ENCODE assay signal across 16 cellular contexts in the genomic region with DNA sequence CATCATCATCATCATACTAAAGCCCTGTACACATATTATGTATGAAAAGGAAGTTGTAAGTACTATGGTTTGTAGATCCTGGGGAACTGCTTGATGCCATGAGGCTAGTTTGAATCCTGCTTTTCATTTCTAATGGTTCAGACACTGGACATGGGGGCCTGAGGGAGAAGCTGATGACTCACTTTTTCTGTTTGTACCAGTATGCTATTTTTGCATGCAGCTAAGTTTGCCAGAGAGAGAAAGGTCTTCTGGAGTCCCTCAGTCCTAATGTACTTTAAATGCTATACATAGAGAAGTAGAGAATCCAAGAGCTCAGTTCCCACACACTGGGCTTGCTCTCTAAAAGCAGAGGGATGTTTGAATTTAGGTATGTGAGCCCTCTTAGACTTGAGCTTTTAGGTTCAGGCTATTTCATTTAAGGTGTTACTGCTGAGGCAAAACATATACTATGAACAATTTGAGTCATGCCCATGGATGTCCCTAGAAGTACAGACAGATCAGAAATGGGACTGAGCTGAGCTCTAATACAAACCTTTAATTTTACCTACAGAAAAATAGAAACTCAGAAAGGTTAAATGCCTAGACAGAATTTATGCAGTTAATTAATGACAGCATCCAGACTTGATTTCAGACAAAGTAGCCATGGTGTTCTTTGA. TPM values are rescaled to one million over a fixed set of nuclear protein-coding genes. Genes with fewer than 3 reads are reported as not detected.
DNase-seq lines count a peak whose midpoint lies in the region; ATAC-seq, FAIRE-seq and TF ChIP-seq lines count a peak whose summit lies in the region.
"Had no signal": no experiment of that assay in that cellular context is flagged by ENCODE, and none has a peak within 500 bp of the region (broad histone marks: within the 10 kb centered on the region; RNA-seq: fewer than 3 reads in every experiment).

No MANE protein-coding gene starts in this region.

- ATAC-seq in GM18520 (IDR thresholded peaks at IDR 0.05; ENCODE audit: unreplicated experiment), result no peak
- no peak for ATAC-seq in upper lobe of left lung (ENCODE audit: low FRiP score in 2 of 2)
- ATAC-seq in activated T-cell treated with anti-CD3 and anti-CD28 coated beads, Interleukin-2, amount 50 U/mL, for 4 hours, result no peak
- ATAC-seq: gastrocnemius medialis, left lobe of liver had no signal

- no peak overlapping the region for H2AFZ ChIP-seq in astrocyte (ENCODE audit: low read depth, low read length)
- H2AFZ ChIP-seq: PC-9 had no signal

- H3K27ac Mint-ChIP-seq in astrocyte (ENCODE audit: unreplicated experiment), result no peak overlapping the region

- DNase-seq in LHCN-M2 (ENCODE audit: low read depth) (peak; percentile 23), astrocyte (ENCODE audit: low read depth) (peak; percentile 44), foreskin melanocyte (peak; percentile 60), upper lobe of left lung (no peak)
- DNase-seq in activated T-cell treated with anti-CD3 and anti-CD28 coated beads, Interleukin-2, amount 50 U/mL, for 4 hours, result no peak
- DNase-seq: activated CD4-positive, alpha-beta T cell treated with anti-CD3 and anti-CD28 coated beads, Interleukin-2, amount 50 U/mL, for 48 hours; activated naive CD4-positive, alpha-beta T cell treated with Interleukin-2 at 50 U/mL for 16 hours; DND-41; gastrocnemius medialis; GOT3; NCI-H1417 treated with DMSO at 0.1 percent for 48 hours; PC-9 had no signal

- peaks cover 6% of the 10 kb centered on the region for H3K27me3 Mint-ChIP-seq in astrocyte (ENCODE audit: low read depth, unreplicated experiment)
- no peaks in the 10 kb centered on the region for H3K27me3 Mint-ChIP-seq in activated T-cell treated with anti-CD3 and anti-CD28 coated beads, Interleukin-2, amount 50 U/mL, for 4 hours (ENCODE audit: low read depth)

- TF ChIP-seq CTCF in astrocyte (IDR thresholded peaks at IDR 0.05; ENCODE audit: insufficient read depth, low read depth, low read length), result no peak
- TF ChIP-seq CTCF in upper lobe of left lung (IDR thresholded peaks at IDR 0.05), result no peak

- H3K27ac ChIP-seq in astrocyte (ENCODE audit: low read depth, low read length), result no peak overlapping the region
- H3K27ac ChIP-seq in stomach smooth muscle (ENCODE audit: low read length), result peak overlapping the region; percentile 38
- no peak overlapping the region for H3K27ac ChIP-seq in upper lobe of left lung
- H3K27ac ChIP-seq: gastrocnemius medialis, neutrophil, PC-9 had no signal

- H3K9me3 Mint-ChIP-seq in astrocyte (ENCODE audit: unreplicated experiment), result peaks cover 2% of the 10 kb centered on the region
- no peaks in the 10 kb centered on the region for H3K9me3 Mint-ChIP-seq in activated T-cell treated with anti-CD3 and anti-CD28 coated beads, Interleukin-2, amount 50 U/mL, for 4 hours

- FAIRE-seq in astrocyte (lab: Jason Lieb, UNC), result no peak

- no peak for TF ChIP-seq POLR2A in upper lobe of left lung (IDR thresholded peaks at IDR 0.05)

- H3K9ac ChIP-seq in astrocyte (ENCODE audit: low read length) (no peak overlapping the region), stomach smooth muscle (ENCODE audit: low read length in 2 of 2) (no peak overlapping the region)

- no peaks in the 10 kb centered on the region for H3K9me3 ChIP-seq in astrocyte (ENCODE audit: insufficient read depth, low read depth, low read length)
- H3K9me3 ChIP-seq in stomach smooth muscle (ENCODE audit: control insufficient read depth in 2 of 2, low read length in 2 of 2), result no peaks in the 10 kb centered on the region
- H3K9me3 ChIP-seq in upper lobe of left lung, result no peaks in the 10 kb centered on the region
- H3K9me3 ChIP-seq: gastrocnemius medialis, neutrophil had no signal

- no peaks in the 10 kb centered on the region for H3K36me3 ChIP-seq in astrocyte (ENCODE audit: insufficient read depth, low read length)
- no peaks in the 10 kb centered on the region for H3K36me3 ChIP-seq in stomach smooth muscle (ENCODE audit: control insufficient read depth in 2 of 2, insufficient read depth in 2 of 2, low read length in 2 of 2)
- no peaks in the 10 kb centered on the region for H3K36me3 ChIP-seq in upper lobe of left lung
- H3K36me3 ChIP-seq: gastrocnemius medialis, neutrophil had no signal

- H3K4me3 ChIP-seq in astrocyte (ENCODE audit: insufficient read depth, low read depth, low read length) (no peak overlapping the region), stomach smooth muscle (ENCODE audit: low read length in 2 of 2) (peak overlapping the region in 1 of 2 donors; percentile 23), upper lobe of left lung (no peak overlapping the region)
- H3K4me3 ChIP-seq: gastrocnemius medialis, PC-9 had no signal

- H3K4me1 Mint-ChIP-seq in astrocyte (ENCODE audit: low read depth, unreplicated experiment), result peaks cover 10% of the 10 kb centered on the region
- no peaks in the 10 kb centered on the region for H3K4me1 Mint-ChIP-seq in activated T-cell treated with anti-CD3 and anti-CD28 coated beads, Interleukin-2, amount 50 U/mL, for 4 hours (ENCODE audit: low read depth)

- H3K27me3 ChIP-seq in astrocyte (ENCODE audit: insufficient read depth, low read length), result no peaks in the 10 kb centered on the region
- H3K27me3 ChIP-seq in stomach smooth muscle (ENCODE audit: control insufficient read depth in 1 of 2, insufficient read depth in 2 of 2, low read length in 2 of 2), result no peaks in the 10 kb centered on the region
- no peaks in the 10 kb centered on the region for H3K27me3 ChIP-seq in upper lobe of left lung
- H3K27me3 ChIP-seq: gastrocnemius medialis, neutrophil had no signal

- H3K79me2 ChIP-seq in astrocyte (ENCODE audit: insufficient read depth, low read length), result no peaks in the 10 kb centered on the region

- no peaks in the 10 kb centered on the region for H4K20me1 ChIP-seq in astrocyte (ENCODE audit: insufficient read depth, low read length)

- H3K4me1 ChIP-seq in astrocyte (ENCODE audit: insufficient read depth, low read length), result no peaks in the 10 kb centered on the region
- H3K4me1 ChIP-seq in stomach smooth muscle (ENCODE audit: control insufficient read depth, insufficient read depth, low read length), result peaks cover 10% of the 10 kb centered on the region
- H3K4me1 ChIP-seq in upper lobe of left lung, result no peaks in the 10 kb centered on the region
- H3K4me1 ChIP-seq: gastrocnemius medialis had no signal

- H3K4me3 Mint-ChIP-seq in astrocyte (ENCODE audit: unreplicated experiment), result no peak overlapping the region
- no peak overlapping the region for H3K4me3 Mint-ChIP-seq in activated T-cell treated with anti-CD3 and anti-CD28 coated beads, Interleukin-2, amount 50 U/mL, for 4 hours

- TF ChIP-seq EP300 in upper lobe of left lung (IDR thresholded peaks at IDR 0.05), result no peak

- no peaks in the 10 kb centered on the region for H3K36me3 Mint-ChIP-seq in astrocyte (ENCODE audit: low read depth, unreplicated experiment)
- H3K36me3 Mint-ChIP-seq in activated T-cell treated with anti-CD3 and anti-CD28 coated beads, Interleukin-2, amount 50 U/mL, for 4 hours (ENCODE audit: insufficient read depth), result no peaks in the 10 kb centered on the region

- no peak overlapping the region for H3K4me2 ChIP-seq in astrocyte (ENCODE audit: low read length)
- H3K4me2 ChIP-seq: PC-9 had no signal

RNA-seq across cellular contexts. Expression of gene HS3ST1, which starts 17.6 kb away (rescaled TPM):
- total RNA-seq in LHCN-M2 (2014; rRNA removed) (under 0.01 and 0.06 TPM in 2 replicates), astrocyte (0.18 and 0.22 TPM in 2 replicates), upper lobe of left lung (10 to 100 TPM in 2 of 6 donors, 1 to 10 TPM in 4; 3.4 to 13.8 (median 7.2) TPM)
- polyA plus RNA-seq in LHCN-M2 (2012), result 0.09 TPM
- total RNA-seq in activated T-cell treated with anti-CD3 and anti-CD28 coated beads, Interleukin-2, amount 50 U/mL, for 4 hours, result under 1 TPM; 0.03 to 0.71 (median 0.03) TPM

Comparison
In these comparisons a context has a peak if more than half of its experiments do, and no peak if none do; other contexts are left out.
1. DNase-seq: peak in LHCN-M2 (single experiment), astrocyte (single experiment) and foreskin melanocyte (single experiment); none in upper lobe of left lung (0 of 2) and activated T-cell treated with anti-CD3 and anti-CD28 coated beads, Interleukin-2, amount 50 U/mL, for 4 hours (single experiment).